12 cellular contexts compared by ENCODE assay signal in genomic region chr11:20000022-20000392, GRCh38.
A peak's percentile ranks its signal among the peaks of the same experiment; 100 is the strongest.
DNase-seq lines count a peak whose midpoint lies in the region; ATAC-seq and TF ChIP-seq lines count a peak whose summit lies in the region.
"Had no signal": no experiment of that assay in that cellular context is flagged by ENCODE, and none has a peak within 500 bp of the region (broad histone marks: within the 10 kb centered on the region; RNA-seq: fewer than 3 reads in every experiment).

No MANE protein-coding gene starts in this region.

- no peak overlapping the region for H3K4me3 ChIP-seq in heart left ventricle
- no peak overlapping the region for H3K4me3 ChIP-seq in lung
- H3K4me3 ChIP-seq in thyroid gland (replicated peaks in 1 of 3): no peak overlapping the region
- H3K4me3 ChIP-seq: BLaER1 treated with 17β-estradiol and CSF1 and Interleukin-3, amounts not matched to agents 10 nM and 100 nM; sigmoid colon had no signal

- H3K4me1 ChIP-seq in heart left ventricle: peaks cover 0 to 59% (median 23%) of the 10 kb centered on the region in 12 donors
- H3K4me1 ChIP-seq in lung (ENCODE audit: control insufficient read depth in 2 of 2, insufficient read depth in 2 of 2, low read length in 2 of 2): peaks cover 12 to 16% of the 10 kb centered on the region in 2 donors
- H3K4me1 ChIP-seq in thyroid gland: peaks cover 46 to 65% of the 10 kb centered on the region in 2 donors

- H3K9me3 Mint-ChIP-seq in brain: no peaks in the 10 kb centered on the region

- intact Hi-C loops in heart left ventricle (cut with DNase I) (loop anchor here in 2 of 10 donors (5.0 kb wide), 1 partner anchor 47 kb away; no protein-coding TSS in a partner anchor), Right ventricle myocardium inferior (cut with DNase I) (loop anchor here (5.0 kb wide), 1 partner anchor 43 kb away; no protein-coding TSS in a partner anchor), thyroid gland (cut with DNase I) (no loop called here), posterior cingulate gyrus (cut with DNase I) (no loop called here)

- DNase-seq in heart left ventricle (no peak), Right ventricle myocardium inferior (ENCODE audit: missing footprints) (no peak), lung (ENCODE audit: low spot score) (no peak), thyroid gland (no peak), ecto neural progenitor cell (ENCODE audit: low spot score) (no peak), posterior cingulate gyrus (no peak)
- DNase-seq in activated CD4-positive, alpha-beta T cell treated with anti-CD3 and anti-CD28 coated beads for 4 hours: no peak
- DNase-seq: activated CD4-positive, alpha-beta T cell treated with anti-CD3 and anti-CD28 coated beads, Interleukin-2, amount 50 U/mL, for 4 hours; sigmoid colon; stimulated activated naive CD4-positive, alpha-beta T cell had no signal

- TF ChIP-seq POLR2A in heart left ventricle (IDR thresholded peaks at IDR 0.05) (no peak), thyroid gland (IDR thresholded peaks at IDR 0.05) (no peak)

- H3K27ac ChIP-seq in heart left ventricle (peak overlapping the region in 10 of 12 donors; percentile 31 to 73 (median 58)), lung (ENCODE audit: low read depth in 1 of 2, low read length in 1 of 2) (peak overlapping the region; percentile 82 to 88), thyroid gland (peak overlapping the region; percentile 75 to 88 (median 77))
- H3K27ac ChIP-seq: BLaER1 treated with 17β-estradiol and CSF1 and Interleukin-3, amounts not matched to agents 10 nM and 100 nM had no signal

- H3K4me1 Mint-ChIP-seq in brain: peaks cover 52% of the 10 kb centered on the region

- peak overlapping the region; percentile 77 to 97 (median 92) for H3K27ac Mint-ChIP-seq in brain

- no peaks in the 10 kb centered on the region for H3K36me3 Mint-ChIP-seq in brain

- TF ChIP-seq CTCF in heart left ventricle (IDR thresholded peaks at IDR 0.05) (no peak), brain (conservative IDR thresholded peaks at IDR 0.05) (no peak), lung (IDR thresholded peaks at IDR 0.05; ENCODE audit: control extremely low read depth, extremely low read depth) (no peak), thyroid gland (IDR thresholded peaks at IDR 0.05) (no peak)

- ATAC-seq in heart left ventricle: no peak
- ATAC-seq in Right ventricle myocardium inferior: no peak
- ATAC-seq in lung (ENCODE audit: insufficient read depth, low FRiP score): no peak

- H3K36me3 ChIP-seq in heart left ventricle (no peaks in the 10 kb centered on the region), lung (ENCODE audit: control insufficient read depth in 2 of 2, insufficient read depth in 2 of 2, low read length in 2 of 2) (peaks cover 0 to 1% of the 10 kb centered on the region in 2 donors), thyroid gland (no peaks in the 10 kb centered on the region)
- H3K36me3 ChIP-seq: BLaER1 treated with 17β-estradiol and CSF1 and Interleukin-3, amounts not matched to agents 10 nM and 100 nM had no signal

- 48 to 68% (median 52%) methylated on average over 3 of the region's 3 CpGs for WGBS in heart left ventricle, 4 donors
- 67 to 80% methylated on average over 3 of the region's 3 CpGs for WGBS in lung, 2 donors
- WGBS in thyroid gland, 2 donors: 38% methylated on average over 3 of the region's 3 CpGs

- H3K27me3 ChIP-seq in heart left ventricle (no peaks in the 10 kb centered on the region), lung (ENCODE audit: control insufficient read depth, insufficient read depth) (no peaks in the 10 kb centered on the region), thyroid gland (no peaks in the 10 kb centered on the region)
- H3K27me3 ChIP-seq: BLaER1 treated with 17β-estradiol and CSF1 and Interleukin-3, amounts not matched to agents 10 nM and 100 nM; sigmoid colon had no signal

- H3K4me3 Mint-ChIP-seq in brain: peak overlapping the region in 3 of 5 experiments; percentile 10 to 43 (median 33)

- no peaks in the 10 kb centered on the region for H3K9me3 ChIP-seq in heart left ventricle
- no peaks in the 10 kb centered on the region for H3K9me3 ChIP-seq in lung (ENCODE audit: control insufficient read depth in 2 of 2, insufficient read depth in 1 of 2, low read length in 1 of 2)
- H3K9me3 ChIP-seq in thyroid gland: no peaks in the 10 kb centered on the region
- H3K9me3 ChIP-seq: BLaER1 treated with 17β-estradiol and CSF1 and Interleukin-3, amounts not matched to agents 10 nM and 100 nM; sigmoid colon had no signal

- peaks cover 29% of the 10 kb centered on the region for H3K27me3 Mint-ChIP-seq in brain
